Comparison of ENCODE assay signal across 8 cellular contexts in the genomic region with DNA sequence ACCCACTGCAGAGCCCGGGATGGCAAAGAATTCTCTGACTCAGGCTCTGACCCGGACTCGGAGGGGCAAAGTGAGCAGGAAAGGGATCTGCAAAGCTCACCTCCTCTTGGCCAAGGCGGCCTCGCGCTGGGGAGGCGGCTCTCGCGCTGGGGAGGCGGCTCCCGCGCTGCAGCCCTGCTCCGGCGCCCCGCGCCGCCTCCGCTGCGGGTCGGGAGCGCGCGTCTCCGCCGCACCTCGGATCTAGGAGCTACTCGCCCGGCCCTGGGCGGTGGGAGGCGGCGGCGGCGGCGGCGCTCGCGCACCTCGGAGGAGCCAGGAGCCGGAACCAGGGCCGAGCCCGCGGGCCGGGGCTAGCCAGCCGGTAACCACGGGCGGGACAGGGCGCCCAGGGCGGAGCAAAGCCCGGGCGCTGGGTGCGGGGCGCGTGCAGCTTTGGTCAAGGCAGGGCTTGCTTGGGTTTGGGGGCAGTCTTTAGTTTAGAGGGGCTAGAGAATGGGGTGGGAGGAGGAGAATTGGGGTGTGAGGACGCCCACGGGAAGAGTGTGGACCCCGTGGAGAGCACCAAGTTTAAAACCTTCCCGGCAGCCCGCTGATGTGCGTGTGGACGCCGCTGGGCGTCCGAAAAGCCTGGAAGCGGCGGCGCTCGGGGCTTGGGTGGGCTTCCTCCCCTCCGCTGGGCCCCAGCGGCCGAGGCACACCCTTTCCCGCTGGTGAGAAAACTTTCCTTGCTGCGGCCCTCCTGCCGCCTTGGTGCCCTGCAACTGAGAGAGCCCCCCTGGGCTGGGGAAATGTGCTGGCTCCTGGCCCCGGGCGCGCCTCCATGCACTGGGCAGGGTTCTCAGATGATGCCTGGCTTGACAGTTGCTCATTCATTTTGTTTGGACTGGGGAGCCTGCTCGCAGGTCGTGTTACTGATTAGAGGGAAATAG. TPM values are rescaled to one million over a fixed set of nuclear protein-coding genes. Genes with fewer than 3 reads are reported as not detected.
DNase-seq lines count a peak whose midpoint lies in the region; ATAC-seq and TF ChIP-seq lines count a peak whose summit lies in the region.

A gene with protein sequence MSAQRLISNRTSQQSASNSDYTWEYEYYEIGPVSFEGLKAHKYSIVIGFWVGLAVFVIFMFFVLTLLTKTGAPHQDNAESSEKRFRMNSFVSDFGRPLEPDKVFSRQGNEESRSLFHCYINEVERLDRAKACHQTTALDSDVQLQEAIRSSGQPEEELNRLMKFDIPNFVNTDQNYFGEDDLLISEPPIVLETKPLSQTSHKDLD (plus strand): TSS at position 250 of the 929 bp plus-strand sequence. CDS start 21,547 bp downstream, outside the sequence.

- 1% methylated on average over 24 of the region's 78 CpGs for WGBS in right lobe of liver (ENCODE audit: insufficient coverage, low coverage, low lambda C conversion rate, missing lambda C conversion rate)

- peak; percentile 59 for ATAC-seq in GM21360 (IDR thresholded peaks at IDR 0.05; ENCODE audit: unreplicated experiment)
- peak; percentile 80 to 89 (median 86) for ATAC-seq in right lobe of liver
- peak; percentile 7 for ATAC-seq in thoracic aorta (ENCODE audit: insufficient number of reproducible peaks, low FRiP score, low read depth)
- ATAC-seq in HG03095 (IDR thresholded peaks at IDR 0.05; ENCODE audit: unreplicated experiment), result no peak
- no peak for ATAC-seq in HG02970 (IDR thresholded peaks at IDR 0.05; ENCODE audit: low FRiP score, unreplicated experiment)

- no peak for TF ChIP-seq CTCF in BE2C (IDR thresholded peaks at IDR 0.05; ENCODE audit: low read depth, low read length)
- TF ChIP-seq CTCF in cardiac fibroblast (IDR thresholded peaks at IDR 0.05; ENCODE audit: low read depth, low read length), result no peak
- no peak for TF ChIP-seq CTCF in right lobe of liver (IDR thresholded peaks at IDR 0.05)
- TF ChIP-seq CTCF in thoracic aorta (IDR thresholded peaks at IDR 0.05), result no peak

- H3K9me3 ChIP-seq in BE2C (peaks cover 4% of the 10 kb centered on the region; the same call in 1 of the 2 replicates), right lobe of liver (no peaks in the 10 kb centered on the region), thoracic aorta (no peaks in the 10 kb centered on the region)

- H3K27ac ChIP-seq in right lobe of liver (no peak within 1 kb of the TSS), thoracic aorta (peak within 1 kb of the TSS; percentile 83 to 88)

- H3K4me1 ChIP-seq in BE2C (peaks cover 4% of the 10 kb centered on the region), right lobe of liver (no peaks in the 10 kb centered on the region), thoracic aorta (ENCODE audit: control insufficient read depth in 1 of 2, low read depth in 2 of 2) (peaks cover 4 to 78% of the 10 kb centered on the region in 2 donors)

- intact Hi-C loops in right lobe of liver (cut with DNase I), result no loop called here

- H3K27me3 ChIP-seq in BE2C (no peaks in the 10 kb centered on the region), right lobe of liver (no peaks in the 10 kb centered on the region), thoracic aorta (replicated peaks; ENCODE audit: insufficient read depth) (no peaks in the 10 kb centered on the region)

- H3K4me3 ChIP-seq in BE2C (ENCODE audit: low read depth, low read length) (peak within 1 kb of the TSS; percentile 86), cardiac fibroblast (replicated peaks in 1 of 2; ENCODE audit: low read depth in 2 of 2, low read length in 2 of 2) (peak within 1 kb of the TSS; percentile 49 to 51), right lobe of liver (peak within 1 kb of the TSS; percentile 49 to 60 (median 52)), thoracic aorta (peak within 1 kb of the TSS; percentile 75)

- no peak for TF ChIP-seq POLR2A in right lobe of liver (IDR thresholded peaks at IDR 0.05)

- H3K36me3 ChIP-seq in BE2C (no peaks in the 10 kb centered on the region), right lobe of liver (no peaks in the 10 kb centered on the region), thoracic aorta (no peaks in the 10 kb centered on the region)

- DNase-seq in BE2C (peak; percentile 65), NCI-H2227 (lab: John Stamatoyannopoulos, UW; ENCODE audit: unreplicated experiment) (peak; percentile 59), cardiac fibroblast (ENCODE audit: low read depth in 2 of 2) (peak; percentile 15 to 23), right lobe of liver (peak; percentile 53 to 58 (median 53)), thoracic aorta (ENCODE audit: low spot score) (no peak)

RNA-seq across cellular contexts. Expression of the gene that starts here (rescaled TPM):
- 3.4 TPM for polyA plus RNA-seq in BE2C (2012; ENCODE audit: insufficient read depth, insufficient read length, low read depth)
- total RNA-seq in right lobe of liver (under 1 TPM in 3 of 6 experiments, not detected in 3; 0.12 to 0.35 (median 0.12) TPM), thoracic aorta (100 to 1,000 TPM in 1 of 2 donors, 10 to 100 TPM in 1; 67.5 to 104 TPM)

Comparison
In these comparisons a context has a peak if more than half of its experiments do, and no peak if none do; other contexts are left out.
1. RNA of the gene that starts here (total RNA-seq): 67.5 to 104 TPM in thoracic aorta; 0.12 to 0.35 TPM in right lobe of liver; every median in the first group is over 10 times any median in the second.
2. Peak in DNase-seq, ATAC-seq and H3K4me3 ChIP-seq in right lobe of liver; RNA of the gene not detected or under 1 TPM.
3. ATAC-seq: peak in GM21360 (single experiment) and thoracic aorta (single experiment); none in HG03095 (single experiment) and HG02970 (single experiment).
4. H3K27ac ChIP-seq: peak in thoracic aorta (2 of 2); none in right lobe of liver (0 of 3).
5. Peak in every context shown above with its lines, with median percentiles within 50 percentile points of each other: H3K4me3 ChIP-seq.